Comparison of ENCODE assay signal across 9 cellular contexts in genomic region chr4:184513802-184514120, GRCh38. TPM values are rescaled to one million over a fixed set of nuclear protein-coding genes. Genes with fewer than 3 reads are reported as not detected.
DNase-seq lines count a peak whose midpoint lies in the region; ATAC-seq and TF ChIP-seq lines count a peak whose summit lies in the region.
"Had no signal": no experiment of that assay in that cellular context is flagged by ENCODE, and none has a peak within 500 bp of the region (broad histone marks: within the 10 kb centered on the region; RNA-seq: fewer than 3 reads in every experiment).

No MANE protein-coding gene starts in this region.

- no peaks in the 10 kb centered on the region for H3K27me3 ChIP-seq in Caco-2 (replicated peaks; ENCODE audit: control insufficient read depth, insufficient read depth, low read length)

- no peaks in the 10 kb centered on the region for H3K36me3 ChIP-seq in Caco-2 (ENCODE audit: control insufficient read depth, insufficient read depth, low read length)

- H3K9me3 Mint-ChIP-seq in T-helper 1 cell treated with Interleukin-12 subunit alpha and Interleukin-12 subunit beta and Interleukin-4 antibody, amounts not matched to agents 30 μg/mL and 1 μg/mL, for 36 hours, result peaks cover 17% of the 10 kb centered on the region
- H3K9me3 Mint-ChIP-seq in activated T-helper 2 cell treated with anti-CD3 and anti-CD28 coated beads, Interferon-gamma antibody, Interleukin-2, Interleukin-4, amounts not matched to agents 10 μg/mL and 5 μg/mL and 100 μg/mL, durations not matched to agents 14 hours and 24 hours and 36 hours, result peaks cover 23% of the 10 kb centered on the region
- H3K9me3 Mint-ChIP-seq in stimulated activated naive B cell treated with anti-CD40 and anti-IgM and Interleukin-4, amounts not matched to agents 10 μg/mL and 1 μg/mL and 100 μg/mL, for 72 hours, result peaks cover 2 to 6% of the 10 kb centered on the region in 2 donors
- H3K9me3 Mint-ChIP-seq in Caco-2 (ENCODE audit: unreplicated experiment), result peaks cover 9% of the 10 kb centered on the region

- peaks cover 40% of the 10 kb centered on the region for H3K4me1 Mint-ChIP-seq in T-helper 1 cell treated with Interleukin-12 subunit alpha and Interleukin-12 subunit beta and Interleukin-4 antibody, amounts not matched to agents 30 μg/mL and 1 μg/mL, for 36 hours (ENCODE audit: low read depth)
- H3K4me1 Mint-ChIP-seq in activated T-helper 2 cell treated with anti-CD3 and anti-CD28 coated beads, Interferon-gamma antibody, Interleukin-2, Interleukin-4, amounts not matched to agents 10 μg/mL and 5 μg/mL and 100 μg/mL, durations not matched to agents 14 hours and 24 hours and 36 hours (ENCODE audit: low read depth), result peaks cover 50% of the 10 kb centered on the region
- H3K4me1 Mint-ChIP-seq in stimulated activated naive B cell treated with anti-CD40 and anti-IgM and Interleukin-4, amounts not matched to agents 10 μg/mL and 1 μg/mL and 100 μg/mL, for 72 hours, result peaks cover 31 to 53% of the 10 kb centered on the region in 2 donors
- peaks cover 6% of the 10 kb centered on the region for H3K4me1 Mint-ChIP-seq in Caco-2 (ENCODE audit: low read depth, unreplicated experiment)

- ATAC-seq in HG02623 (IDR thresholded peaks at IDR 0.05; ENCODE audit: unreplicated experiment), result peak; percentile 2
- peak; percentile 24 to 46 for ATAC-seq in stimulated activated naive B cell treated with anti-CD40 and anti-IgM and Interleukin-4, amounts not matched to agents 10 μg/mL and 1 μg/mL and 100 μg/mL, for 72 hours (replicated peaks)
- ATAC-seq in HG03520 (IDR thresholded peaks at IDR 0.05; ENCODE audit: unreplicated experiment), result no peak

- TF ChIP-seq CTCF in Caco-2 (IDR thresholded peaks at IDR 0.05; ENCODE audit: insufficient read depth in 1 of 2, low read depth in 1 of 2, low read length in 1 of 2, severe bottlenecking in 1 of 2, unreplicated experiment in 1 of 2), result no peak

- H3K4me1 ChIP-seq in Caco-2, result no peaks in the 10 kb centered on the region

- no peaks in the 10 kb centered on the region for H3K27me3 Mint-ChIP-seq in T-helper 1 cell treated with Interleukin-12 subunit alpha and Interleukin-12 subunit beta and Interleukin-4 antibody, amounts not matched to agents 30 μg/mL and 1 μg/mL, for 36 hours (ENCODE audit: low read depth)
- no peaks in the 10 kb centered on the region for H3K27me3 Mint-ChIP-seq in activated T-helper 2 cell treated with anti-CD3 and anti-CD28 coated beads, Interferon-gamma antibody, Interleukin-2, Interleukin-4, amounts not matched to agents 10 μg/mL and 5 μg/mL and 100 μg/mL, durations not matched to agents 14 hours and 24 hours and 36 hours (ENCODE audit: low read depth)
- H3K27me3 Mint-ChIP-seq in stimulated activated naive B cell treated with anti-CD40 and anti-IgM and Interleukin-4, amounts not matched to agents 10 μg/mL and 1 μg/mL and 100 μg/mL, for 72 hours, result no peaks in the 10 kb centered on the region
- no peaks in the 10 kb centered on the region for H3K27me3 Mint-ChIP-seq in Caco-2 (ENCODE audit: insufficient read depth, unreplicated experiment)

- DNase-seq in T-helper 1 cell (no peak), head of caudate nucleus (no peak), Caco-2 (no peak)
- DNase-seq in activated T-helper 2 cell treated with anti-CD3 and anti-CD28 coated beads, Interferon-gamma antibody, Interleukin-2, Interleukin-4, amounts not matched to agents 10 μg/mL and 5 μg/mL and 100 μg/mL, durations not matched to agents 14 hours and 24 hours and 36 hours (ENCODE audit: low spot score), result no peak
- no peak for DNase-seq in stimulated activated naive B cell treated with anti-CD40 and anti-IgM and Interleukin-4, amounts not matched to agents 10 μg/mL and 1 μg/mL and 100 μg/mL, for 72 hours

- H3K9me3 ChIP-seq in Caco-2, result 0 out of 2 replicates have a peak, but pooled peaks cover 8% of the 10 kb centered on the region

- no peak overlapping the region for H3K4me3 ChIP-seq in Caco-2 (ENCODE audit: low read depth, low read length)
- H3K4me3 ChIP-seq: SK-N-MC had no signal

- no TSS peak for BruUV-seq in Caco-2 (replicated peaks; lab: Mats Ljungman, UMichigan)

- H3K27ac Mint-ChIP-seq in T-helper 1 cell treated with Interleukin-12 subunit alpha and Interleukin-12 subunit beta and Interleukin-4 antibody, amounts not matched to agents 30 μg/mL and 1 μg/mL, for 36 hours, result peak overlapping the region; percentile 88
- H3K27ac Mint-ChIP-seq in activated T-helper 2 cell treated with anti-CD3 and anti-CD28 coated beads, Interferon-gamma antibody, Interleukin-2, Interleukin-4, amounts not matched to agents 10 μg/mL and 5 μg/mL and 100 μg/mL, durations not matched to agents 14 hours and 24 hours and 36 hours, result peak overlapping the region; percentile 90
- peak overlapping the region; percentile 43 for H3K27ac Mint-ChIP-seq in stimulated activated naive B cell treated with anti-CD40 and anti-IgM and Interleukin-4, amounts not matched to agents 10 μg/mL and 1 μg/mL and 100 μg/mL, for 72 hours
- no peak overlapping the region for H3K27ac Mint-ChIP-seq in Caco-2 (ENCODE audit: unreplicated experiment)

- peaks cover 13% of the 10 kb centered on the region for H3K36me3 Mint-ChIP-seq in T-helper 1 cell treated with Interleukin-12 subunit alpha and Interleukin-12 subunit beta and Interleukin-4 antibody, amounts not matched to agents 30 μg/mL and 1 μg/mL, for 36 hours (ENCODE audit: low read depth)
- H3K36me3 Mint-ChIP-seq in activated T-helper 2 cell treated with anti-CD3 and anti-CD28 coated beads, Interferon-gamma antibody, Interleukin-2, Interleukin-4, amounts not matched to agents 10 μg/mL and 5 μg/mL and 100 μg/mL, durations not matched to agents 14 hours and 24 hours and 36 hours (ENCODE audit: low read depth), result peaks cover 20% of the 10 kb centered on the region
- H3K36me3 Mint-ChIP-seq in stimulated activated naive B cell treated with anti-CD40 and anti-IgM and Interleukin-4, amounts not matched to agents 10 μg/mL and 1 μg/mL and 100 μg/mL, for 72 hours, result peaks cover 4 to 7% of the 10 kb centered on the region in 2 donors
- H3K36me3 Mint-ChIP-seq in Caco-2 (ENCODE audit: insufficient read depth, unreplicated experiment), result no peaks in the 10 kb centered on the region

- POLR2A ChIA-PET in Caco-2 (lab: Charles Lee), result interaction anchor here (1.0 kb wide), 1 partner anchor 136 kb away, joined by 3 read pairs; the partner anchor contains the start of genes CASP3 and PRIMPOL

- intact Hi-C loops in activated T-helper 2 cell treated with anti-CD3 and anti-CD28 coated beads, Interferon-gamma antibody, Interleukin-2, Interleukin-4, amounts not matched to agents 10 μg/mL and 5 μg/mL and 100 μg/mL, durations not matched to agents 14 hours and 24 hours and 36 hours (cut with micrococcal nuclease), result loop anchor here (1.0 to 10.0 kb wide), 11 partner anchors 7 to 1599 kb away; partner anchors contain the start of genes CASP3, DCTD, IRF2 and PRIMPOL
- intact Hi-C loops in head of caudate nucleus (cut with DNase I) (no loop called here), Caco-2 (cut with micrococcal nuclease; ENCODE audit: unreplicated experiment) (no loop called here)

- peak overlapping the region; percentile 65 for H3K4me3 Mint-ChIP-seq in T-helper 1 cell treated with Interleukin-12 subunit alpha and Interleukin-12 subunit beta and Interleukin-4 antibody, amounts not matched to agents 30 μg/mL and 1 μg/mL, for 36 hours
- peak overlapping the region; percentile 66 for H3K4me3 Mint-ChIP-seq in activated T-helper 2 cell treated with anti-CD3 and anti-CD28 coated beads, Interferon-gamma antibody, Interleukin-2, Interleukin-4, amounts not matched to agents 10 μg/mL and 5 μg/mL and 100 μg/mL, durations not matched to agents 14 hours and 24 hours and 36 hours (ENCODE audit: low read depth)
- H3K4me3 Mint-ChIP-seq in stimulated activated naive B cell treated with anti-CD40 and anti-IgM and Interleukin-4, amounts not matched to agents 10 μg/mL and 1 μg/mL and 100 μg/mL, for 72 hours, result peak overlapping the region; percentile 51 to 60
- no peak overlapping the region for H3K4me3 Mint-ChIP-seq in Caco-2 (ENCODE audit: unreplicated experiment)

- CTCF ChIA-PET in Caco-2 (lab: Charles Lee), result no interaction called here

RNA-seq across cellular contexts. Expression of gene IRF2, which starts 39.4 kb away (rescaled TPM):
- total RNA-seq in activated T-helper 2 cell treated with anti-CD3 and anti-CD28 coated beads, Interferon-gamma antibody, Interleukin-2, Interleukin-4, amounts not matched to agents 10 μg/mL and 5 μg/mL and 100 μg/mL, durations not matched to agents 14 hours and 24 hours and 36 hours, result 47.6 and 53.2 TPM in 2 replicates
- 9.2 and 11.5 TPM in 2 replicates for total RNA-seq in Caco-2 (2022)
